ENCODE assay signal across 22 cellular contexts in genomic region chr3:147400999-147401398, GRCh38. TPM values are rescaled to one million over a fixed set of nuclear protein-coding genes. Genes with fewer than 3 reads are reported as not detected.
DNase-seq lines count a peak whose midpoint lies in the region; ATAC-seq and TF ChIP-seq lines count a peak whose summit lies in the region.
"Had no signal": no experiment of that assay in that cellular context is flagged by ENCODE, and none has a peak within 500 bp of the region (broad histone marks: within the 10 kb centered on the region; RNA-seq: fewer than 3 reads in every experiment).

No MANE protein-coding gene starts in this region.

- no peaks in the 10 kb centered on the region for H3K36me3 ChIP-seq in GM23338 (ENCODE audit: insufficient read depth)
- no peaks in the 10 kb centered on the region for H3K36me3 ChIP-seq in transverse colon
- H3K36me3 ChIP-seq: BE2C; BLaER1 treated with 17β-estradiol and CSF1 and Interleukin-3, amounts not matched to agents 10 nM and 100 nM had no signal

- H3K36me3 Mint-ChIP-seq in GM23338 (ENCODE audit: low read depth) (no peaks in the 10 kb centered on the region), neural crest cell (ENCODE audit: low read depth) (peaks cover 16% of the 10 kb centered on the region)

- TF ChIP-seq EP300 in transverse colon (IDR thresholded peaks at IDR 0.05; ENCODE audit: low read depth) = no peak

- H3K9me3 Mint-ChIP-seq in GM23338 (no peaks in the 10 kb centered on the region; the same call in 1 of the 3 replicates), neural crest cell (peaks cover 7% of the 10 kb centered on the region)
- H3K9me3 Mint-ChIP-seq: CD4-positive, alpha-beta T cell; HFFc6 had no signal

- no peak for TF ChIP-seq CTCF in GM23338 (conservative IDR thresholded peaks at IDR 0.05; ENCODE audit: low read depth in 2 of 2)
- TF ChIP-seq CTCF in neural crest cell (conservative IDR thresholded peaks at IDR 0.05) = no peak
- TF ChIP-seq CTCF in transverse colon (IDR thresholded peaks at IDR 0.05) = no peak

- H3K27ac Mint-ChIP-seq in GM23338 = no peak overlapping the region
- H3K27ac Mint-ChIP-seq in neural crest cell (ENCODE audit: unreplicated experiment) = no peak overlapping the region
- H3K27ac Mint-ChIP-seq: CD14-positive monocyte; CD4-positive, alpha-beta T cell; CD8-positive, alpha-beta memory T cell; H9; HFFc6 had no signal

- H3K27me3 ChIP-seq in GM23338 (ENCODE audit: insufficient read depth) (peaks cover 100% of the 10 kb centered on the region), transverse colon (peaks cover 100% of the 10 kb centered on the region)

- 0 to 29% methylated on average over 1 of the region's 1 CpG for WGBS in transverse colon (ENCODE audit: low coverage in 1 of 2), 2 donors

- H3K4me3 ChIP-seq in GM23338 = no peak overlapping the region
- no peak overlapping the region for H3K4me3 ChIP-seq in transverse colon
- H3K4me3 ChIP-seq: A549; BLaER1 treated with 17β-estradiol and CSF1 and Interleukin-3, amounts not matched to agents 10 nM and 100 nM; GM23248 had no signal

- intact Hi-C loops in transverse colon (cut with DNase I; ENCODE audit: low total_unique reads) = no loop called here

- peaks cover 6% of the 10 kb centered on the region; the same call in 1 of the 2 replicates for H3K9me2 ChIP-seq in GM23338 (ENCODE audit: insufficient read depth)

- peaks cover 77% of the 10 kb centered on the region for H3K4me1 ChIP-seq in GM23338 (ENCODE audit: insufficient read depth)
- H3K4me1 ChIP-seq in transverse colon = peaks cover 0 to 6% (median 1%) of the 10 kb centered on the region in 4 donors
- H3K4me1 ChIP-seq: A549, BE2C had no signal

- H3K4me1 Mint-ChIP-seq in GM23338 (peaks cover 69% of the 10 kb centered on the region), neural crest cell (peaks cover 45% of the 10 kb centered on the region)
- H3K4me1 Mint-ChIP-seq: CD8-positive, alpha-beta memory T cell had no signal

- H3K4me2 ChIP-seq in GM23338 = peak overlapping the region; percentile 95
- H3K4me2 ChIP-seq: A549; BLaER1 treated with 17β-estradiol and CSF1 and Interleukin-3, amounts not matched to agents 10 nM and 100 nM had no signal

- H3K79me2 ChIP-seq in GM23338 (replicated peaks; ENCODE audit: insufficient read depth) = no peaks in the 10 kb centered on the region

- no peak overlapping the region for H2AFZ ChIP-seq in GM23338
- H2AFZ ChIP-seq: GM23248 had no signal

- H4K20me1 ChIP-seq in GM23338 (replicated peaks; ENCODE audit: insufficient read depth) = no peaks in the 10 kb centered on the region; the same call in 1 of the 2 replicates

- H3K27ac ChIP-seq in GM23338 (ENCODE audit: low read depth) (no peak overlapping the region), transverse colon (no peak overlapping the region)
- H3K27ac ChIP-seq: A549; BLaER1 treated with 17β-estradiol and CSF1 and Interleukin-3, amounts not matched to agents 10 nM and 100 nM had no signal

- H3F3A ChIP-seq in GM23338 (replicated peaks; ENCODE audit: low read depth) = peaks cover 34% of the 10 kb centered on the region

- H3K27me3 Mint-ChIP-seq in GM23338 (ENCODE audit: insufficient read depth, low read depth, poor library complexity) (peaks cover 99% of the 10 kb centered on the region), neural crest cell (ENCODE audit: low read depth) (peaks cover 100% of the 10 kb centered on the region)

- TF ChIP-seq POLR2A in transverse colon (IDR thresholded peaks at IDR 0.05) = no peak

- in situ Hi-C loops in transverse colon (cut with MboI; ENCODE audit: low pct_ligation_motif_present in 1 of 4, low pct_unique_long_range_greater_than_20kb in 1 of 4, low sequenced_read_pairs in 3 of 4) = no loop called here

- DNase-seq in GM23338 (ENCODE audit: low spot score) (no peak), cerebellar cortex (ENCODE audit: low spot score) (peak; percentile 55), neural crest cell (ENCODE audit: low read depth, low spot score) (no peak), transverse colon (no peak), OCI-M1 (lab: John Stamatoyannopoulos, UW) (no peak)
- DNase-seq: 8988T; ACHN; AML-193; BE2C; CD4-positive, alpha-beta T cell; CD8-positive, alpha-beta memory T cell; DMS 273 treated with DMSO at 0.1 percent for 48 hours; DMS79; EL; GF-D8; GM23248; H9; HFFc6 had no signal

- H3K4me3 Mint-ChIP-seq in GM23338 (no peak overlapping the region), neural crest cell (peak overlapping the region; percentile 1)
- H3K4me3 Mint-ChIP-seq: CD4-positive, alpha-beta T cell; CD8-positive, alpha-beta memory T cell; H9; HFFc6 had no signal

- no peak for ATAC-seq in GM23338
- no peak for ATAC-seq in GM19023 (IDR thresholded peaks at IDR 0.05; ENCODE audit: unreplicated experiment)
- ATAC-seq: A549 had no signal

- H3K9me3 ChIP-seq in transverse colon = no peaks in the 10 kb centered on the region
- H3K9me3 ChIP-seq: A549 had no signal

TF ChIP-seq in GM23338, 12 proteins besides CTCF, POLR2A, EP300 and RAD21 (continues in another document):
- TF ChIP-seq REST (IDR thresholded peaks at IDR 0.05; ENCODE audit: unreplicated experiment) (no peak), ZNF114 (CRISPR knock-in tag; IDR thresholded peaks at IDR 0.05) (no peak), CREB1 (CRISPR knock-in tag; IDR thresholded peaks at IDR 0.05; ENCODE audit: low read depth) (no peak), EZH2phosphoT487 (IDR thresholded peaks at IDR 0.05; ENCODE audit: unreplicated experiment) (no peak), POLR2AphosphoS5 (IDR thresholded peaks at IDR 0.05; ENCODE audit: low read depth) (no peak), JUNB (IDR thresholded peaks at IDR 0.05; ENCODE audit: unreplicated experiment) (no peak)
- TF ChIP-seq, protein P1, sequence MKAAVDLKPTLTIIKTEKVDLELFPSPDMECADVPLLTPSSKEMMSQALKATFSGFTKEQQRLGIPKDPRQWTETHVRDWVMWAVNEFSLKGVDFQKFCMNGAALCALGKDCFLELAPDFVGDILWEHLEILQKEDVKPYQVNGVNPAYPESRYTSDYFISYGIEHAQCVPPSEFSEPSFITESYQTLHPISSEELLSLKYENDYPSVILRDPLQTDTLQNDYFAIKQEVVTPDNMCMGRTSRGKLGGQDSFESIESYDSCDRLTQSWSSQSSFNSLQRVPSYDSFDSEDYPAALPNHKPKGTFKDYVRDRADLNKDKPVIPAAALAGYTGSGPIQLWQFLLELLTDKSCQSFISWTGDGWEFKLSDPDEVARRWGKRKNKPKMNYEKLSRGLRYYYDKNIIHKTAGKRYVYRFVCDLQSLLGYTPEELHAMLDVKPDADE (IDR thresholded peaks at IDR 0.05) = no peak

RNA-seq across cellular contexts. Expression of gene ZIC4, which starts 5.3 kb away (rescaled TPM):
- not detected in 2 replicates for total RNA-seq in GM23338 (2014; rRNA removed; shearing (Covaris generic))
- polyA plus RNA-seq in GM23338 (2016; fragmentation: Nextera tagmentation; extraction: Ambion mirVana) = 0.12 TPM in 1 of 2 replicates, not detected in the other
- 4.5 and 6.1 TPM in 2 replicates for total RNA-seq in neural crest cell
- not detected for total RNA-seq in transverse colon
- total RNA-seq: CD4-positive, alpha-beta T cell; CD8-positive, alpha-beta memory T cell; H9 had no signal
- polyA plus RNA-seq: A549; CD14-positive monocyte; CD8-positive, alpha-beta memory T cell had no signal

RNA-seq across cellular contexts. Expression of gene ZIC1, which starts 8.2 kb away (rescaled TPM):
- 0.19 and 0.21 TPM in 2 replicates for total RNA-seq in GM23338 (2014; rRNA removed; shearing (Covaris generic))
- polyA plus RNA-seq in GM23338 (2016; fragmentation: Nextera tagmentation; extraction: Ambion mirVana) = 0.95 and 1.4 TPM in 2 replicates
- total RNA-seq in neural crest cell = 54.3 and 64.5 TPM in 2 replicates
- total RNA-seq in transverse colon = not detected
- total RNA-seq: CD4-positive, alpha-beta T cell; CD8-positive, alpha-beta memory T cell; H9 had no signal
- polyA plus RNA-seq: CD14-positive monocyte; CD8-positive, alpha-beta memory T cell had no signal

Comparison
In these comparisons a context has a peak if more than half of its experiments do, and no peak if none do; other contexts are left out.
1. RNA of gene ZIC1, which starts 8.2 kb away (total RNA-seq): 54.3 to 64.5 TPM in neural crest cell; 0.19 to 0.21 TPM in GM23338 and not detected in transverse colon; every median in the first group is over 10 times any median in the second.